ENCODE assay signal across 1 cellular context in genomic region chr11:67791598-67792170, GRCh38.
TF ChIP-seq lines count a peak whose summit lies in the region.

No MANE protein-coding gene starts in this region.

TF ChIP-seq in K562, 482 proteins besides CTCF, POLR2A, EP300 and RAD21:
- peak; percentile 98 for TF ChIP-seq ZBTB40 (IDR thresholded peaks at IDR 0.05)
- TF ChIP-seq ZBTB40 (CRISPR knock-in tag; IDR thresholded peaks at IDR 0.05) = peak; percentile 96
- TF ChIP-seq NFIC (IDR thresholded peaks at IDR 0.05) = peak; percentile 94
- 0 out of 2 replicates have a peak, but pooled peaks have one; percentile 15 for TF ChIP-seq KLF13 (tag; IDR thresholded peaks at IDR 0.05; ENCODE audit: borderline replicate concordance, low read depth)
- 0 out of 2 replicates have a peak, but pooled peaks have one; percentile 25 for TF ChIP-seq PKNOX1 (IDR thresholded peaks at IDR 0.05)
